Comparison of ENCODE assay signal across 1 cellular context in the genomic region with DNA sequence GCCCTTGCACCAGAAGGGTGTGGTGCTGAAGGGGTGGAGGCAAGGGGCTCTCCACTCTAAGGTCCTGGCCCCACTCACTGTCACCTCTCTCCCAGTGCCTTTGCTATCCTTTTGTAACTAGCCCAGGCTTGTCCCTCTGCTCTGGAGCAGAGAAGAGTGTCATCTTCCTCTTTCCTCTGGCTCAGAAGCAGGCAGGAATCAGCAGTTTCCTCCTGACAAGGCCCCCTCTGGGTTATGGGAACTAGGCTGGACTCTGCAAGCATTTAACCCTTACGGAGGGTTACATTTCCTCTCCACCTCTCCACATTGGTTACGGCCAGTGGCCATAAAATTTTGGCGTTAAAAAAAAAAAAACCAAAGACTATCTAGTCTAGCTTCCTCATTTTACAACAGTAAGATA.
TF ChIP-seq lines count a peak whose summit lies in the region.

No MANE protein-coding gene starts in this region.

TF ChIP-seq in GM12878, 131 proteins besides CTCF, POLR2A, EP300 and RAD21 (continued from another document):
- no peak for TF ChIP-seq TCF7 (IDR thresholded peaks at IDR 0.05; ENCODE audit: borderline replicate concordance)
- TF ChIP-seq EZH2 (IDR thresholded peaks at IDR 0.05; ENCODE audit: borderline replicate concordance, control insufficient read depth, low read depth, low read length) = no peak
- TF ChIP-seq HCFC1 (IDR thresholded peaks at IDR 0.05; ENCODE audit: low read length) = no peak
- TF ChIP-seq, protein P1, sequence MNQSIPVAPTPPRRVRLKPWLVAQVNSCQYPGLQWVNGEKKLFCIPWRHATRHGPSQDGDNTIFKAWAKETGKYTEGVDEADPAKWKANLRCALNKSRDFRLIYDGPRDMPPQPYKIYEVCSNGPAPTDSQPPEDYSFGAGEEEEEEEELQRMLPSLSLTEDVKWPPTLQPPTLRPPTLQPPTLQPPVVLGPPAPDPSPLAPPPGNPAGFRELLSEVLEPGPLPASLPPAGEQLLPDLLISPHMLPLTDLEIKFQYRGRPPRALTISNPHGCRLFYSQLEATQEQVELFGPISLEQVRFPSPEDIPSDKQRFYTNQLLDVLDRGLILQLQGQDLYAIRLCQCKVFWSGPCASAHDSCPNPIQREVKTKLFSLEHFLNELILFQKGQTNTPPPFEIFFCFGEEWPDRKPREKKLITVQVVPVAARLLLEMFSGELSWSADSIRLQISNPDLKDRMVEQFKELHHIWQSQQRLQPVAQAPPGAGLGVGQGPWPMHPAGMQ (IDR thresholded peaks at IDR 0.05; ENCODE audit: borderline replicate concordance) = no peak
- no peak for TF ChIP-seq HDAC6 (IDR thresholded peaks at IDR 0.05; ENCODE audit: unreplicated experiment)
- no peak for TF ChIP-seq CEBPB (IDR thresholded peaks at IDR 0.05; ENCODE audit: borderline replicate concordance in 1 of 2, low read depth in 2 of 2, low read length in 2 of 2)
- TF ChIP-seq JUNB (IDR thresholded peaks at IDR 0.05) = no peak
- TF ChIP-seq, protein P2, sequence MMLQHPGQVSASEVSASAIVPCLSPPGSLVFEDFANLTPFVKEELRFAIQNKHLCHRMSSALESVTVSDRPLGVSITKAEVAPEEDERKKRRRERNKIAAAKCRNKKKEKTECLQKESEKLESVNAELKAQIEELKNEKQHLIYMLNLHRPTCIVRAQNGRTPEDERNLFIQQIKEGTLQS (IDR thresholded peaks at IDR 0.05; ENCODE audit: borderline replicate concordance, extremely low read depth, low read depth, low read length) = no peak
- TF ChIP-seq YY1 (IDR thresholded peaks at IDR 0.05; ENCODE audit: low read depth, low read length) = no peak
- TF ChIP-seq, protein P3, sequence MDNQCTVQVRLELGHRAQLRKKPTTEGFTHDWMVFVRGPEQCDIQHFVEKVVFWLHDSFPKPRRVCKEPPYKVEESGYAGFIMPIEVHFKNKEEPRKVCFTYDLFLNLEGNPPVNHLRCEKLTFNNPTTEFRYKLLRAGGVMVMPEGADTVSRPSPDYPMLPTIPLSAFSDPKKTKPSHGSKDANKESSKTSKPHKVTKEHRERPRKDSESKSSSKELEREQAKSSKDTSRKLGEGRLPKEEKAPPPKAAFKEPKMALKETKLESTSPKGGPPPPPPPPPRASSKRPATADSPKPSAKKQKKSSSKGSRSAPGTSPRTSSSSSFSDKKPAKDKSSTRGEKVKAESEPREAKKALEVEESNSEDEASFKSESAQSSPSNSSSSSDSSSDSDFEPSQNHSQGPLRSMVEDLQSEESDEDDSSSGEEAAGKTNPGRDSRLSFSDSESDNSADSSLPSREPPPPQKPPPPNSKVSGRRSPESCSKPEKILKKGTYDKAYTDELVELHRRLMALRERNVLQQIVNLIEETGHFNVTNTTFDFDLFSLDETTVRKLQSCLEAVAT (IDR thresholded peaks at IDR 0.05) = no peak
- no peak for TF ChIP-seq EED (IDR thresholded peaks at IDR 0.05; ENCODE audit: low read depth)
- no peak for TF ChIP-seq NR2F1 (conservative IDR thresholded peaks at IDR 0.05)
- TF ChIP-seq, protein P4, sequence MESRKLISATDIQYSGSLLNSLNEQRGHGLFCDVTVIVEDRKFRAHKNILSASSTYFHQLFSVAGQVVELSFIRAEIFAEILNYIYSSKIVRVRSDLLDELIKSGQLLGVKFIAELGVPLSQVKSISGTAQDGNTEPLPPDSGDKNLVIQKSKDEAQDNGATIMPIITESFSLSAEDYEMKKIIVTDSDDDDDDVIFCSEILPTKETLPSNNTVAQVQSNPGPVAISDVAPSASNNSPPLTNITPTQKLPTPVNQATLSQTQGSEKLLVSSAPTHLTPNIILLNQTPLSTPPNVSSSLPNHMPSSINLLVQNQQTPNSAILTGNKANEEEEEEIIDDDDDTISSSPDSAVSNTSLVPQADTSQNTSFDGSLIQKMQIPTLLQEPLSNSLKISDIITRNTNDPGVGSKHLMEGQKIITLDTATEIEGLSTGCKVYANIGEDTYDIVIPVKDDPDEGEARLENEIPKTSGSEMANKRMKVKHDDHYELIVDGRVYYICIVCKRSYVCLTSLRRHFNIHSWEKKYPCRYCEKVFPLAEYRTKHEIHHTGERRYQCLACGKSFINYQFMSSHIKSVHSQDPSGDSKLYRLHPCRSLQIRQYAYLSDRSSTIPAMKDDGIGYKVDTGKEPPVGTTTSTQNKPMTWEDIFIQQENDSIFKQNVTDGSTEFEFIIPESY (IDR thresholded peaks at IDR 0.05) = no peak
- TF ChIP-seq, protein P5, sequence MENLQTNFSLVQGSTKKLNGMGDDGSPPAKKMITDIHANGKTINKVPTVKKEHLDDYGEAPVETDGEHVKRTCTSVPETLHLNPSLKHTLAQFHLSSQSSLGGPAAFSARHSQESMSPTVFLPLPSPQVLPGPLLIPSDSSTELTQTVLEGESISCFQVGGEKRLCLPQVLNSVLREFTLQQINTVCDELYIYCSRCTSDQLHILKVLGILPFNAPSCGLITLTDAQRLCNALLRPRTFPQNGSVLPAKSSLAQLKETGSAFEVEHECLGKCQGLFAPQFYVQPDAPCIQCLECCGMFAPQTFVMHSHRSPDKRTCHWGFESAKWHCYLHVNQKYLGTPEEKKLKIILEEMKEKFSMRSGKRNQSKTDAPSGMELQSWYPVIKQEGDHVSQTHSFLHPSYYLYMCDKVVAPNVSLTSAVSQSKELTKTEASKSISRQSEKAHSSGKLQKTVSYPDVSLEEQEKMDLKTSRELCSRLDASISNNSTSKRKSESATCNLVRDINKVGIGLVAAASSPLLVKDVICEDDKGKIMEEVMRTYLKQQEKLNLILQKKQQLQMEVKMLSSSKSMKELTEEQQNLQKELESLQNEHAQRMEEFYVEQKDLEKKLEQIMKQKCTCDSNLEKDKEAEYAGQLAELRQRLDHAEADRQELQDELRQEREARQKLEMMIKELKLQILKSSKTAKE (IDR thresholded peaks at IDR 0.05; ENCODE audit: low read depth, poor library complexity, severe bottlenecking) = no peak
- no peak for TF ChIP-seq RAD51 (IDR thresholded peaks at IDR 0.05)
- no peak for TF ChIP-seq ZBED1 (IDR thresholded peaks at IDR 0.05; ENCODE audit: borderline replicate concordance)
TF ChIP-seq in GM12878: peak in this region for 0.
